17 cellular contexts compared by ENCODE assay signal in the genomic region with DNA sequence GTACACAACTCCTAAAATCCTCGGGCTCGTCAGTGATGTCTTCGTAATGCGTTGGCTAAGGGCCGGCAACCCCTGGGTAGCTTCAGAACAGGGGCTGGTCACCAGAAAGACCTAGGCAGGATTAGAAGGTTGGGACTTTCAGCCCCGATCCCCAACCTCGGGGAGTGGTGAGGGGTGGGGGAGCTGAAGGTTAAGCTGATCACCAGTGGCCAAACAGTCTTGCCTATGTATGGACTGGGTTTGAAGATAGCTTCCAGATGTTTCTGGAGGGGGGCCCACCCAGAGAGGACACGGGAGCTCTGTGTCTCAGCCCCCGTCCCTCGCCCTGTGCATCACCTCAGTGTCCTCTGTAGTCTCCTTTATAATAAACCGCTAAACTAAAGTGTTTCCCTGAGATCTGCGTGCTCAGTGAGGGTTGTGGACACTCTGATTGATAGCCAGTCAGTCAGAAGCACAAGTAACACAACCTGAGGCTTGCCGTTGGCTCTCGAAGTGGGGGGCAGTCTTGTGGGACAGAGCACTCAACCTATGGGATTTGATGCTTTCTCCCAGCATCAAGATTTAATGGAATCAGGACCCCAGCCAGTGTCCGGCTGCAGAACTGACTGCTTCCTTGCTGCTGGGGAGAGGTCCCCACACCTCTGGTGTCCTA. TPM values are rescaled to one million over a fixed set of nuclear protein-coding genes. Genes with fewer than 3 reads are reported as not detected.
DNase-seq lines count a peak whose midpoint lies in the region; ATAC-seq and TF ChIP-seq lines count a peak whose summit lies in the region.
"Had no signal": no experiment of that assay in that cellular context is flagged by ENCODE, and none has a peak within 500 bp of the region (broad histone marks: within the 10 kb centered on the region; RNA-seq: fewer than 3 reads in every experiment).

No MANE protein-coding gene starts in this region.

- no peak overlapping the region for H3K9ac ChIP-seq in trophoblast cell (ENCODE audit: low read length)
- H3K9ac ChIP-seq: KMS-11 had no signal

- H2BK5ac ChIP-seq in trophoblast cell (ENCODE audit: low read depth, low read length, poor library complexity), result no peak overlapping the region

- H3K4me1 ChIP-seq in trophoblast cell (ENCODE audit: control insufficient read depth in 1 of 2, insufficient read depth in 2 of 2, low read length in 2 of 2), result peaks cover 0 to 5% of the 10 kb centered on the region in 2 experiments

- H3K9me3 ChIP-seq in CD4-positive, alpha-beta T cell (ENCODE audit: control insufficient read depth, low read length), result no peaks in the 10 kb centered on the region
- no peaks in the 10 kb centered on the region for H3K9me3 ChIP-seq in trophoblast cell (ENCODE audit: insufficient read depth, low read depth, low read length)

- no peak overlapping the region for H3K4me2 ChIP-seq in trophoblast cell (ENCODE audit: low read length)
- H3K4me2 ChIP-seq: KMS-11 had no signal

- no peaks in the 10 kb centered on the region for H3K79me1 ChIP-seq in trophoblast cell (ENCODE audit: low read length)

- DNase-seq in activated CD4-positive, alpha-beta memory T cell treated with anti-CD3 and anti-CD28 coated beads for 36 hours, result no peak
- DNase-seq in activated CD4-positive, alpha-beta memory T cell treated with anti-CD3 and anti-CD28 coated beads, Interleukin-2, amount 10 ng/mL, durations not matched to agents 7 days and 5 days, result no peak
- no peak for DNase-seq in CD4-positive, alpha-beta T cell
- peak; percentile 34 for DNase-seq in chondrocyte (ENCODE audit: low spot score)
- no peak for DNase-seq in trophoblast cell
- DNase-seq in COLO668 (lab: John Stamatoyannopoulos, UW; ENCODE audit: unreplicated experiment), result no peak
- DNase-seq: H7; HFFc6; MV-4-11; NCI-H1694 treated with DMSO at 0.1 percent for 48 hours; NK-92 treated with Interleukin-12 subunit alpha and Interleukin-12 subunit beta, amount 100 ng/mL, for 24 hours; SHP77 had no signal

- peak overlapping the region; percentile 25 for H3K4ac ChIP-seq in trophoblast cell (ENCODE audit: low read depth, low read length)

- peaks cover 68% of the 10 kb centered on the region for H3K4me1 Mint-ChIP-seq in activated CD4-positive, alpha-beta memory T cell treated with anti-CD3 and anti-CD28 coated beads for 36 hours (ENCODE audit: low read depth)
- peaks cover 52% of the 10 kb centered on the region for H3K4me1 Mint-ChIP-seq in activated CD4-positive, alpha-beta memory T cell treated with anti-CD3 and anti-CD28 coated beads, Interleukin-2, amount 10 ng/mL, durations not matched to agents 7 days and 5 days
- peaks cover 92% of the 10 kb centered on the region for H3K4me1 Mint-ChIP-seq in CD4-positive, alpha-beta T cell (ENCODE audit: low read depth)
- H3K4me1 Mint-ChIP-seq in chondrocyte (ENCODE audit: low read depth), result peaks cover 26% of the 10 kb centered on the region
- H3K4me1 Mint-ChIP-seq in activated T-helper 17 cell treated with anti-CD3 and anti-CD28 coated beads, Interleukin-2, amount 50 U/mL, for 72 hours, result peaks cover 48% of the 10 kb centered on the region

- H2AFZ ChIP-seq in trophoblast cell (ENCODE audit: insufficient read depth, low read length, poor library complexity), result no peak overlapping the region

- peak overlapping the region; percentile 8 for H3K27ac Mint-ChIP-seq in activated CD4-positive, alpha-beta memory T cell treated with anti-CD3 and anti-CD28 coated beads for 36 hours
- no peak overlapping the region for H3K27ac Mint-ChIP-seq in activated CD4-positive, alpha-beta memory T cell treated with anti-CD3 and anti-CD28 coated beads, Interleukin-2, amount 10 ng/mL, durations not matched to agents 7 days and 5 days
- H3K27ac Mint-ChIP-seq in CD4-positive, alpha-beta T cell, result peak overlapping the region; percentile 96
- H3K27ac Mint-ChIP-seq in chondrocyte (ENCODE audit: unreplicated experiment), result no peak overlapping the region
- no peak overlapping the region for H3K27ac Mint-ChIP-seq in activated T-helper 17 cell treated with anti-CD3 and anti-CD28 coated beads, Interleukin-2, amount 50 U/mL, for 72 hours
- H3K27ac Mint-ChIP-seq: B cell, HFFc6 had no signal

- intact Hi-C loops in activated CD4-positive, alpha-beta memory T cell treated with anti-CD3 and anti-CD28 coated beads for 36 hours (cut with micrococcal nuclease), result no loop called here
- intact Hi-C loops in CD4-positive, alpha-beta T cell (cut with DNase I, micrococcal nuclease), result no loop called here

- no peak overlapping the region for H3K4me3 Mint-ChIP-seq in activated CD4-positive, alpha-beta memory T cell treated with anti-CD3 and anti-CD28 coated beads for 36 hours
- H3K4me3 Mint-ChIP-seq in activated CD4-positive, alpha-beta memory T cell treated with anti-CD3 and anti-CD28 coated beads, Interleukin-2, amount 10 ng/mL, durations not matched to agents 7 days and 5 days, result no peak overlapping the region
- H3K4me3 Mint-ChIP-seq in CD4-positive, alpha-beta T cell, result no peak overlapping the region
- H3K4me3 Mint-ChIP-seq in chondrocyte (ENCODE audit: unreplicated experiment), result no peak overlapping the region
- no peak overlapping the region for H3K4me3 Mint-ChIP-seq in activated T-helper 17 cell treated with anti-CD3 and anti-CD28 coated beads, Interleukin-2, amount 50 U/mL, for 72 hours
- H3K4me3 Mint-ChIP-seq: B cell; CD8-positive, alpha-beta memory T cell; HFFc6 had no signal

- H4K12ac ChIP-seq in trophoblast cell (ENCODE audit: low read depth, low read length), result no peak overlapping the region

- no peak for ATAC-seq in CD4-positive, alpha-beta T cell (ENCODE audit: poor library complexity)
- ATAC-seq in GM21737 (IDR thresholded peaks at IDR 0.05; ENCODE audit: unreplicated experiment), result no peak
- no peak for ATAC-seq in activated T-helper 17 cell treated with anti-CD3 and anti-CD28 coated beads, Interleukin-2, amount 50 U/mL, for 72 hours (replicated peaks)

- H2AK5ac ChIP-seq in trophoblast cell (ENCODE audit: low read length), result no peak overlapping the region

- H4K91ac ChIP-seq in trophoblast cell (ENCODE audit: low read depth, low read length), result no peak overlapping the region

- POLR2A ChIA-PET in activated CD4-positive, alpha-beta memory T cell treated with anti-CD3 and anti-CD28 coated beads for 36 hours (lab: Charles Lee), result no interaction called here
- POLR2A ChIA-PET in activated CD4-positive, alpha-beta memory T cell treated with anti-CD3 and anti-CD28 coated beads, Interleukin-2, amount 10 ng/mL, durations not matched to agents 7 days and 5 days (lab: Charles Lee), result interaction anchor here (0.9 kb wide), 1 partner anchor 62 kb away, joined by 3 read pairs; no protein-coding TSS in a partner anchor
- POLR2A ChIA-PET in CD4-positive, alpha-beta T cell (lab: Charles Lee), result interaction anchor here (0.6 to 1.2 kb wide), 2 partner anchors 11 to 32 kb away, joined by 3 to 5 read pairs; no protein-coding TSS in a partner anchor

- no peaks in the 10 kb centered on the region for H3K27me3 Mint-ChIP-seq in activated CD4-positive, alpha-beta memory T cell treated with anti-CD3 and anti-CD28 coated beads for 36 hours
- no peaks in the 10 kb centered on the region for H3K27me3 Mint-ChIP-seq in activated CD4-positive, alpha-beta memory T cell treated with anti-CD3 and anti-CD28 coated beads, Interleukin-2, amount 10 ng/mL, durations not matched to agents 7 days and 5 days
- H3K27me3 Mint-ChIP-seq in CD4-positive, alpha-beta T cell, result no peaks in the 10 kb centered on the region
- no peaks in the 10 kb centered on the region for H3K27me3 Mint-ChIP-seq in chondrocyte (ENCODE audit: low read depth)
- no peaks in the 10 kb centered on the region for H3K27me3 Mint-ChIP-seq in activated T-helper 17 cell treated with anti-CD3 and anti-CD28 coated beads, Interleukin-2, amount 50 U/mL, for 72 hours
- H3K27me3 Mint-ChIP-seq: B cell had no signal

- no peak overlapping the region for H3K23ac ChIP-seq in trophoblast cell (ENCODE audit: low read length)

- peaks cover 2% of the 10 kb centered on the region for H3K9me3 Mint-ChIP-seq in activated CD4-positive, alpha-beta memory T cell treated with anti-CD3 and anti-CD28 coated beads for 36 hours
- H3K9me3 Mint-ChIP-seq in activated CD4-positive, alpha-beta memory T cell treated with anti-CD3 and anti-CD28 coated beads, Interleukin-2, amount 10 ng/mL, durations not matched to agents 7 days and 5 days, result peaks cover 2% of the 10 kb centered on the region
- no peaks in the 10 kb centered on the region for H3K9me3 Mint-ChIP-seq in CD4-positive, alpha-beta T cell
- no peaks in the 10 kb centered on the region for H3K9me3 Mint-ChIP-seq in chondrocyte (ENCODE audit: low read depth)
- H3K9me3 Mint-ChIP-seq in activated T-helper 17 cell treated with anti-CD3 and anti-CD28 coated beads, Interleukin-2, amount 50 U/mL, for 72 hours, result no peaks in the 10 kb centered on the region
- H3K9me3 Mint-ChIP-seq: CD8-positive, alpha-beta memory T cell; HFFc6 had no signal

- no peak overlapping the region for H3K4me3 ChIP-seq in trophoblast cell (ENCODE audit: low read depth, low read length)

- H3K79me2 ChIP-seq in trophoblast cell (ENCODE audit: control insufficient read depth, insufficient read depth, low read length, poor library complexity), result peaks cover 6% of the 10 kb centered on the region

- H3K36me3 Mint-ChIP-seq in activated CD4-positive, alpha-beta memory T cell treated with anti-CD3 and anti-CD28 coated beads for 36 hours, result peaks cover 38% of the 10 kb centered on the region
- peaks cover 71% of the 10 kb centered on the region for H3K36me3 Mint-ChIP-seq in activated CD4-positive, alpha-beta memory T cell treated with anti-CD3 and anti-CD28 coated beads, Interleukin-2, amount 10 ng/mL, durations not matched to agents 7 days and 5 days (ENCODE audit: low read depth)
- H3K36me3 Mint-ChIP-seq in CD4-positive, alpha-beta T cell (ENCODE audit: low read depth), result peaks cover 60% of the 10 kb centered on the region
- H3K36me3 Mint-ChIP-seq in chondrocyte (ENCODE audit: low read depth), result peaks cover 2% of the 10 kb centered on the region
- H3K36me3 Mint-ChIP-seq in activated T-helper 17 cell treated with anti-CD3 and anti-CD28 coated beads, Interleukin-2, amount 50 U/mL, for 72 hours (ENCODE audit: low read depth), result peaks cover 86% of the 10 kb centered on the region

- no peak overlapping the region for H2BK12ac ChIP-seq in trophoblast cell (ENCODE audit: low read length)

- H3K18ac ChIP-seq in trophoblast cell (ENCODE audit: low read length), result no peak overlapping the region

- CTCF ChIA-PET in activated CD4-positive, alpha-beta memory T cell treated with anti-CD3 and anti-CD28 coated beads for 36 hours (lab: Charles Lee), result interaction anchor here (1.4 kb wide), 1 partner anchor 25 kb away, joined by 3 read pairs; no protein-coding TSS in a partner anchor
- CTCF ChIA-PET in activated CD4-positive, alpha-beta memory T cell treated with anti-CD3 and anti-CD28 coated beads, Interleukin-2, amount 10 ng/mL, durations not matched to agents 7 days and 5 days (lab: Charles Lee), result no interaction called here
- CTCF ChIA-PET in CD4-positive, alpha-beta T cell (lab: Charles Lee), result no interaction called here

- H3K27me3 ChIP-seq in CD4-positive, alpha-beta T cell (ENCODE audit: control insufficient read depth, insufficient read depth, low read length), result no peaks in the 10 kb centered on the region
- no peaks in the 10 kb centered on the region for H3K27me3 ChIP-seq in trophoblast cell (ENCODE audit: insufficient read depth, low read length)

- no CpG with 5 or more reads among the region's 15 CpGs for WGBS in trophoblast cell (ENCODE audit: extremely low coverage, insufficient coverage, insufficient read length)

- peaks cover 12 to 19% of the 10 kb centered on the region in 2 experiments for H3K36me3 ChIP-seq in trophoblast cell (ENCODE audit: control insufficient read depth in 1 of 2, insufficient read depth in 2 of 2, low read length in 2 of 2)

- no peak overlapping the region for H3K14ac ChIP-seq in trophoblast cell (ENCODE audit: low read length)

- no peak overlapping the region for H4K8ac ChIP-seq in trophoblast cell (ENCODE audit: low read depth, low read length)

- peak overlapping the region; percentile 17 for H3K27ac ChIP-seq in CD4-positive, alpha-beta T cell (ENCODE audit: low read depth, low read length)
- H3K27ac ChIP-seq in trophoblast cell (ENCODE audit: low read depth, low read length), result no peak overlapping the region
- H3K27ac ChIP-seq: KMS-11 had no signal

- no peak overlapping the region for H2BK120ac ChIP-seq in trophoblast cell (ENCODE audit: insufficient read depth, low read length, poor library complexity)

- no peak for TF ChIP-seq CTCF in CD4-positive, alpha-beta T cell (IDR thresholded peaks at IDR 0.05)
- no peak for TF ChIP-seq CTCF in chondrocyte (IDR thresholded peaks at IDR 0.05)

RNA-seq across cellular contexts. Expression of gene PPP2R2D, which starts 10.0 kb away (rescaled TPM):
- 10 to 100 TPM; 31.9 to 32.3 TPM for total RNA-seq in activated CD4-positive, alpha-beta memory T cell treated with anti-CD3 and anti-CD28 coated beads for 36 hours
- total RNA-seq in activated CD4-positive, alpha-beta memory T cell treated with anti-CD3 and anti-CD28 coated beads, Interleukin-2, amount 10 ng/mL, durations not matched to agents 7 days and 5 days, result 10 to 100 TPM; 40.3 to 40.8 TPM
- 10 to 100 TPM; 32.6 to 32.9 TPM for total RNA-seq in CD4-positive, alpha-beta T cell
- total RNA-seq in chondrocyte, result 24.3 to 27.5 TPM (median 25.1 TPM) in 3 replicates
- polyA plus RNA-seq in trophoblast cell (2013), result 40.4 and 40.5 TPM in 2 replicates
- total RNA-seq in activated T-helper 17 cell treated with anti-CD3 and anti-CD28 coated beads, Interleukin-2, amount 50 U/mL, for 72 hours, result 10 to 100 TPM; 31.6 to 46.4 TPM

Comparison
In these comparisons a context has a peak if more than half of its experiments do, and no peak if none do; other contexts are left out.
1. H3K27ac Mint-ChIP-seq: peak in activated CD4-positive, alpha-beta memory T cell treated with anti-CD3 and anti-CD28 coated beads for 36 hours (single experiment) and CD4-positive, alpha-beta T cell (single experiment); none in activated CD4-positive, alpha-beta memory T cell treated with anti-CD3 and anti-CD28 coated beads, Interleukin-2, amount 10 ng/mL, durations not matched to agents 7 days and 5 days (single experiment), chondrocyte (single experiment) and activated T-helper 17 cell treated with anti-CD3 and anti-CD28 coated beads, Interleukin-2, amount 50 U/mL, for 72 hours (single experiment).